25 cellular contexts compared by ENCODE assay signal in the genomic region with DNA sequence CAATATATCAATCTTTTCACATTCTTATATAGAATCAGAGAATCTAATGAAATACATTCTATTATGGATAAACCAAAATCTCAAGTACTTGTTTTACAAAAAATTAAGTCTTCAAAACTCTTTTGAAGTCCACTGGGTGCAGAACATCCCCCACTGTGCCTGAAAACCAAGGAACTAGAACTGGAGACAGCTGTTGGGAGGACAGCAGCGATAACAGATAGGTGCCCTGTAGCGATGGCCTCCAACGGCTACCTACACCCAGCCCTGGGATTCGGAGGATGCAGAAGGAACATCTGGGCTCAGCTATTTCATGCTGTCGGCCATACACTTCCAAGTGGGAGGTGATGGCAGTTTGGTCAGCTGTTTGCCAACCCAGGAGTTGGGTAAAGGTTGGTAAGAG.
"Had no signal": no experiment of that assay in that cellular context is flagged by ENCODE, and none has a peak within 500 bp of the region (broad histone marks: within the 10 kb centered on the region; RNA-seq: fewer than 3 reads in every experiment).

No MANE protein-coding gene starts in this region.

- H3K36me3 ChIP-seq: left ventricle myocardium inferior, pancreas, prostate gland, suprapubic skin, thoracic aorta, uterus had no signal

- H3K27me3 ChIP-seq: pancreas, spleen, suprapubic skin, tibial artery, uterus had no signal

- H3K4me1 ChIP-seq: left ventricle myocardium inferior, pancreas, prostate gland, spleen, suprapubic skin, tibial artery, uterus had no signal

- H3K27me3 Mint-ChIP-seq: naive thymus-derived CD8-positive, alpha-beta T cell; stimulated activated naive CD8-positive, alpha-beta T cell treated with anti-CD3 and anti-CD28 coated beads, Interleukin-15, Interleukin-2, amounts not matched to agents 100 ng/mL and 50 ng/mL, for 24 hours; type B pancreatic cell had no signal

- ATAC-seq: naive thymus-derived CD8-positive, alpha-beta T cell; pancreas; sciatic nerve; stimulated activated effector memory CD8-positive, alpha-beta T cell treated with anti-CD3 and anti-CD28 coated beads, Interleukin-12 subunit alpha, Interleukin-12 subunit beta, amount 100 ng/mL, for 72 hours had no signal

- H3K27ac ChIP-seq: left ventricle myocardium inferior, pancreas, prostate gland, spleen, suprapubic skin, thoracic aorta, tibial artery, uterus had no signal

- H3K27ac Mint-ChIP-seq: naive thymus-derived CD8-positive, alpha-beta T cell; nephron; stimulated activated effector memory CD8-positive, alpha-beta T cell treated with anti-CD3 and anti-CD28 coated beads, Interleukin-12 subunit alpha, Interleukin-12 subunit beta, amount 100 ng/mL, for 72 hours; stimulated activated naive CD8-positive, alpha-beta T cell treated with anti-CD3 and anti-CD28 coated beads, Interleukin-15, Interleukin-2, amounts not matched to agents 100 ng/mL and 50 ng/mL, for 24 hours; type B pancreatic cell had no signal

- H3K9me3 ChIP-seq: pancreas, prostate gland, suprapubic skin, thoracic aorta, tibial artery, uterus had no signal

- H3K4me3 Mint-ChIP-seq: naive thymus-derived CD8-positive, alpha-beta T cell; nephron; neural crest cell; stimulated activated effector memory CD8-positive, alpha-beta T cell treated with anti-CD3 and anti-CD28 coated beads, Interleukin-12 subunit alpha, Interleukin-12 subunit beta, amount 100 ng/mL, for 72 hours; stimulated activated naive CD8-positive, alpha-beta T cell treated with anti-CD3 and anti-CD28 coated beads, Interleukin-15, Interleukin-2, amounts not matched to agents 100 ng/mL and 50 ng/mL, for 24 hours; type B pancreatic cell had no signal

- H3K4me3 ChIP-seq: left ventricle myocardium inferior, lung, pancreas, prostate gland, skin epidermis, spleen, suprapubic skin, thoracic aorta, tibial artery, uterus had no signal

- H3K9me3 Mint-ChIP-seq: naive thymus-derived CD8-positive, alpha-beta T cell; nephron; neural crest cell; stimulated activated effector memory CD8-positive, alpha-beta T cell treated with anti-CD3 and anti-CD28 coated beads, Interleukin-12 subunit alpha, Interleukin-12 subunit beta, amount 100 ng/mL, for 72 hours; stimulated activated naive CD8-positive, alpha-beta T cell treated with anti-CD3 and anti-CD28 coated beads, Interleukin-15, Interleukin-2, amounts not matched to agents 100 ng/mL and 50 ng/mL, for 24 hours; type B pancreatic cell had no signal

- DNase-seq: islet precursor cell; left ventricle myocardium inferior; midbrain; naive thymus-derived CD8-positive, alpha-beta T cell; nucleus accumbens; pancreas; posterior cingulate gyrus; retina; right cardiac atrium; spleen; stimulated activated CD4-positive, alpha-beta T cell treated with anti-CD3 and anti-CD28 coated beads, Interleukin-4, amount 100 ng/mL, for 24 hours; stimulated activated naive CD4-positive, alpha-beta T cell; tibial artery; uterus had no signal

- H3K4me1 Mint-ChIP-seq: neural crest cell; stimulated activated effector memory CD8-positive, alpha-beta T cell treated with anti-CD3 and anti-CD28 coated beads, Interleukin-12 subunit alpha, Interleukin-12 subunit beta, amount 100 ng/mL, for 72 hours had no signal
